14 cellular contexts compared by ENCODE assay signal in genomic region chr15:78007211-78007956, GRCh38.
DNase-seq lines count a peak whose midpoint lies in the region; ATAC-seq and TF ChIP-seq lines count a peak whose summit lies in the region.
"Had no signal": no experiment of that assay in that cellular context is flagged by ENCODE, and none has a peak within 500 bp of the region (broad histone marks: within the 10 kb centered on the region; RNA-seq: fewer than 3 reads in every experiment).

No MANE protein-coding gene starts in this region.

- H3K9me3 ChIP-seq in adipocyte (ENCODE audit: control insufficient read depth, low read length) (no peaks in the 10 kb centered on the region), aorta (ENCODE audit: control insufficient read depth, low read length) (no peaks in the 10 kb centered on the region)

- no peak overlapping the region for H3K4me3 Mint-ChIP-seq in activated naive CD4-positive, alpha-beta T cell treated with anti-CD3 and anti-CD28 coated beads, Interleukin-2, amount 10 ng/mL, durations not matched to agents 7 days and 5 days
- no peak overlapping the region for H3K4me3 Mint-ChIP-seq in stimulated activated effector memory CD8-positive, alpha-beta T cell treated with anti-CD3 and anti-CD28 coated beads, Interleukin-12 subunit alpha, Interleukin-12 subunit beta, amount 100 ng/mL, for 72 hours
- no peak overlapping the region for H3K4me3 Mint-ChIP-seq in progenitor cell of endocrine pancreas (ENCODE audit: low read depth)
- H3K4me3 Mint-ChIP-seq: activated B cell treated with CpG ODN at 0.5 μM for 24 hours had no signal

- H3K27me3 Mint-ChIP-seq in activated naive CD4-positive, alpha-beta T cell treated with anti-CD3 and anti-CD28 coated beads, Interleukin-2, amount 10 ng/mL, durations not matched to agents 7 days and 5 days = no peaks in the 10 kb centered on the region
- H3K27me3 Mint-ChIP-seq in progenitor cell of endocrine pancreas = no peaks in the 10 kb centered on the region
- H3K27me3 Mint-ChIP-seq: activated B cell treated with CpG ODN at 0.5 μM for 24 hours had no signal

- peaks cover 55% of the 10 kb centered on the region for H3K4me1 ChIP-seq in adipocyte (ENCODE audit: control insufficient read depth, insufficient read depth, low read length)
- no peaks in the 10 kb centered on the region for H3K4me1 ChIP-seq in aorta (ENCODE audit: control insufficient read depth in 1 of 2, insufficient read depth in 2 of 2, low read length in 2 of 2)

- no peak overlapping the region for H3K27ac ChIP-seq in aorta (ENCODE audit: low read depth in 1 of 2, low read length in 2 of 2)

- CTCF ChIA-PET in activated naive CD4-positive, alpha-beta T cell treated with anti-CD3 and anti-CD28 coated beads, Interleukin-2, amount 10 ng/mL, durations not matched to agents 7 days and 5 days (lab: Charles Lee) = interaction anchor here (1.5 to 3.9 kb wide), 4 partner anchors 13 to 105 kb away, joined by 3 to 21 read pairs (median 4); no protein-coding TSS in a partner anchor

- peaks cover 34% of the 10 kb centered on the region for H3K36me3 ChIP-seq in adipocyte (ENCODE audit: control insufficient read depth, insufficient read depth, low read length, severe bottlenecking)
- H3K36me3 ChIP-seq in aorta (ENCODE audit: control insufficient read depth in 1 of 2, insufficient read depth in 2 of 2, low read length in 1 of 2) = peaks cover 0 to 1% of the 10 kb centered on the region in 2 donors

- H3K4me1 Mint-ChIP-seq in activated naive CD4-positive, alpha-beta T cell treated with anti-CD3 and anti-CD28 coated beads, Interleukin-2, amount 10 ng/mL, durations not matched to agents 7 days and 5 days = no peaks in the 10 kb centered on the region
- peaks cover 28% of the 10 kb centered on the region for H3K4me1 Mint-ChIP-seq in stimulated activated effector memory CD8-positive, alpha-beta T cell treated with anti-CD3 and anti-CD28 coated beads, Interleukin-12 subunit alpha, Interleukin-12 subunit beta, amount 100 ng/mL, for 72 hours
- H3K4me1 Mint-ChIP-seq in progenitor cell of endocrine pancreas (ENCODE audit: low read depth) = peaks cover 3% of the 10 kb centered on the region

- H3K9ac ChIP-seq in adipocyte (ENCODE audit: low read length) = peak overlapping the region; percentile 49

- no peak for TF ChIP-seq CTCF in progenitor cell of endocrine pancreas (IDR thresholded peaks at IDR 0.05; ENCODE audit: unreplicated experiment)

- H3K4me3 ChIP-seq in adipocyte (ENCODE audit: low read length) (no peak overlapping the region), aorta (ENCODE audit: low read length in 2 of 2) (no peak overlapping the region)

- H3K27ac Mint-ChIP-seq in activated naive CD4-positive, alpha-beta T cell treated with anti-CD3 and anti-CD28 coated beads, Interleukin-2, amount 10 ng/mL, durations not matched to agents 7 days and 5 days = peak overlapping the region; percentile 13
- H3K27ac Mint-ChIP-seq in stimulated activated effector memory CD8-positive, alpha-beta T cell treated with anti-CD3 and anti-CD28 coated beads, Interleukin-12 subunit alpha, Interleukin-12 subunit beta, amount 100 ng/mL, for 72 hours = peak overlapping the region; percentile 67
- H3K27ac Mint-ChIP-seq in progenitor cell of endocrine pancreas = no peak overlapping the region
- H3K27ac Mint-ChIP-seq: activated B cell treated with CpG ODN at 0.5 μM for 24 hours had no signal

- no peak for ATAC-seq in stimulated activated effector memory CD8-positive, alpha-beta T cell treated with anti-CD3 and anti-CD28 coated beads, Interleukin-12 subunit alpha, Interleukin-12 subunit beta, amount 100 ng/mL, for 72 hours
- ATAC-seq in aorta (ENCODE audit: low FRiP score) = no peak

- no peak for DNase-seq in activated naive CD4-positive, alpha-beta T cell treated with anti-CD3 and anti-CD28 coated beads, Interleukin-2, amount 10 ng/mL, durations not matched to agents 7 days and 5 days
- no peak for DNase-seq in activated naive CD4-positive, alpha-beta T cell treated with Interleukin-2 at 50 U/mL for 16 hours
- DNase-seq in adipocyte (ENCODE audit: low read depth) (no peak), myocyte (ENCODE audit: low read depth) (peak; percentile 77), progenitor cell of endocrine pancreas (ENCODE audit: low spot score, unreplicated experiment) (no peak), NCI-H1105 (lab: John Stamatoyannopoulos, UW) (no peak), aorta (no peak)
- no peak for DNase-seq in stimulated activated effector memory CD8-positive, alpha-beta T cell treated with anti-CD3 and anti-CD28 coated beads, Interleukin-12 subunit alpha, Interleukin-12 subunit beta, amount 100 ng/mL, for 72 hours (ENCODE audit: low spot score in 2 of 2)
- DNase-seq: activated B cell treated with CpG ODN at 0.5 μM for 24 hours; DMS153; NCI-H2029; NCI-H748 treated with DMSO at 0.1 percent for 48 hours; SHP77 treated with DMSO at 0.1 percent for 48 hours; stimulated activated CD4-positive, alpha-beta T cell treated with anti-CD3 and anti-CD28 coated beads, Interleukin-12 subunit alpha, Interleukin-12 subunit beta, amount 100 ng/mL, for 4 hours had no signal

- no peaks in the 10 kb centered on the region for H3K9me3 Mint-ChIP-seq in activated naive CD4-positive, alpha-beta T cell treated with anti-CD3 and anti-CD28 coated beads, Interleukin-2, amount 10 ng/mL, durations not matched to agents 7 days and 5 days
- H3K9me3 Mint-ChIP-seq in stimulated activated effector memory CD8-positive, alpha-beta T cell treated with anti-CD3 and anti-CD28 coated beads, Interleukin-12 subunit alpha, Interleukin-12 subunit beta, amount 100 ng/mL, for 72 hours = no peaks in the 10 kb centered on the region
- H3K9me3 Mint-ChIP-seq in progenitor cell of endocrine pancreas (ENCODE audit: low read depth) = no peaks in the 10 kb centered on the region
- H3K9me3 Mint-ChIP-seq: activated B cell treated with CpG ODN at 0.5 μM for 24 hours had no signal

- intact Hi-C loops in aorta (cut with DNase I) = loop anchor here (5.0 kb wide), 2 partner anchors 60 to 70 kb away; partner anchors contain the start of gene TBC1D2B (in 1 of the 2)

- peaks cover 64% of the 10 kb centered on the region for H3K36me3 Mint-ChIP-seq in activated naive CD4-positive, alpha-beta T cell treated with anti-CD3 and anti-CD28 coated beads, Interleukin-2, amount 10 ng/mL, durations not matched to agents 7 days and 5 days
- H3K36me3 Mint-ChIP-seq in stimulated activated effector memory CD8-positive, alpha-beta T cell treated with anti-CD3 and anti-CD28 coated beads, Interleukin-12 subunit alpha, Interleukin-12 subunit beta, amount 100 ng/mL, for 72 hours = peaks cover 86% of the 10 kb centered on the region
- peaks cover 5% of the 10 kb centered on the region for H3K36me3 Mint-ChIP-seq in progenitor cell of endocrine pancreas (ENCODE audit: insufficient read depth)

- no peaks in the 10 kb centered on the region for H3K27me3 ChIP-seq in adipocyte (replicated peaks; ENCODE audit: control insufficient read depth, insufficient read depth, low read length)
- H3K27me3 ChIP-seq in aorta (ENCODE audit: control insufficient read depth in 1 of 2, insufficient read depth in 2 of 2, low read length in 1 of 2) = no peaks in the 10 kb centered on the region

- WGBS in aorta, 2 donors = 86 to 90% methylated on average over 11 of the region's 11 CpGs
